In genomic region chr3:53384465-53385277, GRCh38 we compare ENCODE assay signal across 31 cellular contexts. TPM values are rescaled to one million over a fixed set of nuclear protein-coding genes. Genes with fewer than 3 reads are reported as not detected.
DNase-seq lines count a peak whose midpoint lies in the region; ATAC-seq and TF ChIP-seq lines count a peak whose summit lies in the region.
"Had no signal": no experiment of that assay in that cellular context is flagged by ENCODE, and none has a peak within 500 bp of the region (broad histone marks: within the 10 kb centered on the region; RNA-seq: fewer than 3 reads in every experiment).

No MANE protein-coding gene starts in this region.

- peaks cover 0 to 2% of the 10 kb centered on the region in 2 donors for H3K9me3 Mint-ChIP-seq in activated T-cell treated with anti-CD3 and anti-CD28 coated beads, Interleukin-2, amount 50 U/mL, for 72 hours
- H3K9me3 Mint-ChIP-seq: activated T-cell treated with anti-CD3 and anti-CD28 coated beads, Interleukin-2, amount 50 U/mL, for 24 hours; natural killer cell treated with Interleukin-12 subunit alpha and Interleukin-12 subunit beta and Interleukin-15 and Interleukin-18, amount 100 ng/mL, for 72 hours; T-helper 2 cell treated with Interferon-gamma antibody and Interleukin-4, amounts not matched to agents 5 μg/mL and 100 μg/mL, for 36 hours; type B pancreatic cell had no signal

- H3K4me1 Mint-ChIP-seq in activated T-cell treated with anti-CD3 and anti-CD28 coated beads, Interleukin-2, amount 50 U/mL, for 72 hours (ENCODE audit: low read depth): peaks cover 5% of the 10 kb centered on the region
- H3K4me1 Mint-ChIP-seq: activated naive CD8-positive, alpha-beta T cell treated with anti-CD3 and anti-CD28 coated beads, Interleukin-2, amount 10 ng/mL, durations not matched to agents 7 days and 5 days had no signal

- H3K36me3 Mint-ChIP-seq in activated T-cell treated with anti-CD3 and anti-CD28 coated beads, Interleukin-2, amount 50 U/mL, for 72 hours (ENCODE audit: insufficient read depth in 2 of 2): no peaks in the 10 kb centered on the region
- H3K36me3 Mint-ChIP-seq: activated naive CD8-positive, alpha-beta T cell treated with anti-CD3 and anti-CD28 coated beads, Interleukin-2, amount 10 ng/mL, durations not matched to agents 7 days and 5 days; natural killer cell treated with Interleukin-12 subunit alpha and Interleukin-12 subunit beta and Interleukin-15 and Interleukin-18, amount 100 ng/mL, for 72 hours; type B pancreatic cell had no signal

- no peak overlapping the region for H3K4me3 Mint-ChIP-seq in activated T-cell treated with anti-CD3 and anti-CD28 coated beads, Interleukin-2, amount 50 U/mL, for 72 hours
- H3K4me3 Mint-ChIP-seq: activated naive CD8-positive, alpha-beta T cell treated with anti-CD3 and anti-CD28 coated beads, Interleukin-2, amount 10 ng/mL, durations not matched to agents 7 days and 5 days; activated T-cell treated with anti-CD3 and anti-CD28 coated beads, Interleukin-2, amount 50 U/mL, for 24 hours; natural killer cell treated with Interleukin-12 subunit alpha and Interleukin-12 subunit beta and Interleukin-15 and Interleukin-18, amount 100 ng/mL, for 72 hours; T-helper 2 cell treated with Interferon-gamma antibody and Interleukin-4, amounts not matched to agents 5 μg/mL and 100 μg/mL, for 36 hours; type B pancreatic cell had no signal

- no peak overlapping the region for H3K27ac Mint-ChIP-seq in activated T-cell treated with anti-CD3 and anti-CD28 coated beads, Interleukin-2, amount 50 U/mL, for 72 hours
- H3K27ac Mint-ChIP-seq: activated naive CD8-positive, alpha-beta T cell treated with anti-CD3 and anti-CD28 coated beads, Interleukin-2, amount 10 ng/mL, durations not matched to agents 7 days and 5 days; activated T-cell treated with anti-CD3 and anti-CD28 coated beads, Interleukin-2, amount 50 U/mL, for 24 hours; natural killer cell treated with Interleukin-12 subunit alpha and Interleukin-12 subunit beta and Interleukin-15 and Interleukin-18, amount 100 ng/mL, for 72 hours; T-helper 2 cell treated with Interferon-gamma antibody and Interleukin-4, amounts not matched to agents 5 μg/mL and 100 μg/mL, for 36 hours; type B pancreatic cell had no signal

- ATAC-seq in activated T-cell treated with anti-CD3 and anti-CD28 coated beads, Interleukin-2, amount 50 U/mL, for 72 hours (replicated peaks in 1 of 2): peak; percentile 32 to 76
- ATAC-seq in HG03565 (IDR thresholded peaks at IDR 0.05; ENCODE audit: unreplicated experiment) (peak; percentile 40), SK-N-SH treated with all-trans-retinoic acid at 6 μM for 48 hours (no peak), HG03457 (IDR thresholded peaks at IDR 0.05; ENCODE audit: unreplicated experiment) (no peak)
- ATAC-seq: gastrocnemius medialis had no signal

- no peak for DNase-seq in activated T-cell treated with anti-CD3 and anti-CD28 coated beads, Interleukin-2, amount 50 U/mL, for 72 hours
- no peak for DNase-seq in activated T-cell treated with anti-CD3 and anti-CD28 coated beads, Interleukin-2, amount 50 U/mL, for 1 hour
- no peak for DNase-seq in mesenteric fat pad (ENCODE audit: low spot score)
- DNase-seq in DMS114 treated with DMSO at 0.1 percent for 48 hours (lab: John Stamatoyannopoulos, UW; ENCODE audit: unreplicated experiment): no peak
- no peak for DNase-seq in NCI-H1092 treated with DMSO at 0.1 percent for 48 hours (lab: John Stamatoyannopoulos, UW)
- DNase-seq: 8988T; activated CD4-positive, alpha-beta T cell treated with anti-CD3 and anti-CD28 coated beads for 4 hours; activated gamma-delta T cell treated with Interleukin-2 at 50 U/mL for 16 hours; activated naive CD8-positive, alpha-beta T cell treated with anti-CD3 and anti-CD28 coated beads, Interleukin-2, amount 10 ng/mL, durations not matched to agents 7 days and 5 days; activated T-cell treated with anti-CD3 and anti-CD28 coated beads, Interleukin-2, amount 50 U/mL, for 24 hours; colonic mucosa; COR-L47; effector CD4-positive, alpha-beta T cell; gastrocnemius medialis; KBM-7; kidney glomerular epithelial cell; NCI-H1092; NCI-H1930; NCI-H2171 treated with DMSO at 0.1 percent for 48 hours; NCI-H524 treated with DMSO at 0.1 percent for 48 hours; Right ventricle myocardium superior; sigmoid colon; stimulated activated CD4-positive, alpha-beta T cell treated with anti-CD3 and anti-CD28 coated beads, Interleukin-12 subunit alpha, Interleukin-12 subunit beta, amount 100 ng/mL, for 4 hours; stimulated activated CD4-positive, alpha-beta T cell treated with anti-CD3 and anti-CD28 coated beads, Interleukin-4, amount 100 ng/mL, for 1 hour; substantia nigra had no signal

- H3K27me3 Mint-ChIP-seq in activated T-cell treated with anti-CD3 and anti-CD28 coated beads, Interleukin-2, amount 50 U/mL, for 72 hours (ENCODE audit: low read depth): peaks cover 35% of the 10 kb centered on the region

TF ChIP-seq in SK-N-SH treated with all-trans-retinoic acid at 6 μM for 48 hours, 23 proteins besides CTCF, POLR2A, EP300 and RAD21:
- TF ChIP-seq TSHZ2 (CRISPR knock-in tag; IDR thresholded peaks at IDR 0.05): no peak; the same call in 1 of the 2 replicates
- no peak for TF ChIP-seq ZC3H10 (CRISPR knock-in tag; IDR thresholded peaks at IDR 0.05)
- TF ChIP-seq TOX (CRISPR knock-in tag; IDR thresholded peaks at IDR 0.05; ENCODE audit: borderline replicate concordance): no peak
- peak; percentile 84 for TF ChIP-seq TCF4 (CRISPR knock-in tag; IDR thresholded peaks at IDR 0.05; ENCODE audit: borderline replicate concordance)
- 0 out of 2 replicates have a peak, but pooled peaks have one; percentile 12 for TF ChIP-seq ISL1 (CRISPR knock-in tag; IDR thresholded peaks at IDR 0.05)
- TF ChIP-seq ZNF8 (CRISPR knock-in tag; IDR thresholded peaks at IDR 0.05): no peak
- no peak for TF ChIP-seq ZNF565 (CRISPR knock-in tag; conservative IDR thresholded peaks at IDR 0.05; ENCODE audit: low read depth)
- TF ChIP-seq ZFP30 (CRISPR knock-in tag; IDR thresholded peaks at IDR 0.05): no peak
- no peak for TF ChIP-seq ARNTL (CRISPR knock-in tag; IDR thresholded peaks at IDR 0.05; ENCODE audit: borderline replicate concordance, low read depth)
- TF ChIP-seq CSDC2 (CRISPR knock-in tag; IDR thresholded peaks at IDR 0.05): no peak

RNA-seq across cellular contexts. Expression of gene DCP1A, which starts 37.3 kb away (rescaled TPM):
- 10 to 100 TPM; 47.1 to 51.3 TPM for total RNA-seq in activated T-cell treated with anti-CD3 and anti-CD28 coated beads, Interleukin-2, amount 50 U/mL, for 72 hours
- total RNA-seq in mesenteric fat pad: 28.6 TPM

Comparison
In these comparisons a context has a peak if more than half of its experiments do, and no peak if none do; other contexts are left out.
1. ATAC-seq: peak in activated T-cell treated with anti-CD3 and anti-CD28 coated beads, Interleukin-2, amount 50 U/mL, for 72 hours (2 of 2) and HG03565 (single experiment); none in SK-N-SH treated with all-trans-retinoic acid at 6 μM for 48 hours (single experiment) and HG03457 (single experiment).